8 cellular contexts compared by ENCODE assay signal in genomic region chr2:54589340-54590215, GRCh38.
DNase-seq lines count a peak whose midpoint lies in the region; ATAC-seq lines count a peak whose summit lies in the region.

No MANE protein-coding gene starts in this region.

- peak; percentile 44 for ATAC-seq in HG03469 (IDR thresholded peaks at IDR 0.05; ENCODE audit: unreplicated experiment)

- peak; percentile 31 to 35 for DNase-seq in activated CD4-positive, alpha-beta T cell treated with anti-CD3 and anti-CD28 coated beads for 4 hours
- no peak for DNase-seq in activated CD4-positive, alpha-beta T cell treated with anti-CD3 and anti-CD28 coated beads, Interleukin-2, amount 50 U/mL, for 48 hours
- DNase-seq in amniotic epithelial cell (ENCODE audit: low read depth) (peak; percentile 51), lung microvascular endothelial cell (ENCODE audit: low read depth in 2 of 2) (peak; percentile 93 to 98), SKM-1 treated with dmso at 0.1 percent for 144 hours (lab: John Stamatoyannopoulos, UW; ENCODE audit: unreplicated experiment) (no peak), NCI-H446 (lab: John Stamatoyannopoulos, UW) (no peak), cerebellar cortex (ENCODE audit: low spot score) (no peak)

Comparison
In these comparisons a context has a peak if more than half of its experiments do, and no peak if none do; other contexts are left out.
1. DNase-seq: peak in activated CD4-positive, alpha-beta T cell treated with anti-CD3 and anti-CD28 coated beads for 4 hours (2 of 2), amniotic epithelial cell (single experiment) and lung microvascular endothelial cell (2 of 2); none in activated CD4-positive, alpha-beta T cell treated with anti-CD3 and anti-CD28 coated beads, Interleukin-2, amount 50 U/mL, for 48 hours (0 of 2), SKM-1 treated with dmso at 0.1 percent for 144 hours (single experiment), NCI-H446 (0 of 2) and cerebellar cortex (single experiment).